ENCODE assay signal across 23 cellular contexts in the genomic region with DNA sequence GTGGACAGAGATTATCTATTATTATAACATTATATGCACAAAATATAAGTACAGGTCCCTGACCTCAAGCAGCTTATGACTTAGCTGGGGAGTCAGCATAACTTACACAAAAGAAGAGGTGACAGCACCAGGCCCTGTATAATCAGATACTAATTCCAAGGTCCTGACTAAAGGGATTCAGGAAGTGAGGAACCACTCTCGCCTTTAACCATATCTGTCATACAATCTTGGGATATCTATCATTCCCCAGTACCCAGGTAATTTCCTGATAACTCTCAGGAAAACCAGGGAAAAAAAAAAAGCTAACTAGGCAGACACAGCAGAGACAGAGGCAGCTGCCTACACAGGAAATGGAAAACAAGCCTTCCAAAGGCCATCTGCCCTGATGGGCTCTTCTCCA.
A peak's percentile ranks its signal among the peaks of the same experiment; 100 is the strongest.
DNase-seq lines count a peak whose midpoint lies in the region; ATAC-seq, FAIRE-seq and TF ChIP-seq lines count a peak whose summit lies in the region.
"Had no signal": no experiment of that assay in that cellular context is flagged by ENCODE, and none has a peak within 500 bp of the region (broad histone marks: within the 10 kb centered on the region; RNA-seq: fewer than 3 reads in every experiment).

No MANE protein-coding gene starts in this region.

- TF ChIP-seq RAD21 in HepG2 (CRISPR knock-in tag; IDR thresholded peaks at IDR 0.05), result no peak

- no peak overlapping the region for H2AFZ ChIP-seq in HepG2 (ENCODE audit: low read length)

- H3K4me3 Mint-ChIP-seq in HFFc6, result no peak overlapping the region
- H3K4me3 Mint-ChIP-seq: activated naive CD8-positive, alpha-beta T cell treated with anti-CD3 and anti-CD28 coated beads for 36 hours; activated T-helper 17 cell treated with anti-CD3 and anti-CD28 coated beads, Interleukin-2, amount 50 U/mL, for 72 hours; CD14-positive monocyte; effector memory CD8-positive, alpha-beta T cell; naive B cell; stimulated activated naive B cell treated with anti-CD40 and anti-IgM and Interleukin-4, amounts not matched to agents 10 μg/mL and 1 μg/mL and 100 μg/mL, for 72 hours had no signal

- H3K36me3 ChIP-seq in RWPE2 (ENCODE audit: low read depth) (no peaks in the 10 kb centered on the region), HepG2 (replicated peaks in 1 of 2; ENCODE audit: control insufficient read depth in 1 of 2, insufficient read depth in 2 of 2, low read length in 2 of 2) (no peaks in the 10 kb centered on the region)

- H3K4me1 ChIP-seq in RWPE2 (ENCODE audit: insufficient read depth, poor library complexity, severe bottlenecking) (peaks cover 7% of the 10 kb centered on the region), foreskin keratinocyte (peaks cover 21% of the 10 kb centered on the region), HepG2 (ENCODE audit: insufficient read depth, low read length) (no peaks in the 10 kb centered on the region)
- H3K4me1 ChIP-seq: body of pancreas had no signal

- H3K27me3 Mint-ChIP-seq in HFFc6 (ENCODE audit: insufficient read depth), result no peaks in the 10 kb centered on the region; the same call in 1 of the 2 replicates

- peak overlapping the region; percentile 77 for H3K27ac Mint-ChIP-seq in HFFc6
- H3K27ac Mint-ChIP-seq: activated naive CD8-positive, alpha-beta T cell treated with anti-CD3 and anti-CD28 coated beads for 36 hours; activated T-helper 17 cell treated with anti-CD3 and anti-CD28 coated beads, Interleukin-2, amount 50 U/mL, for 72 hours; CD14-positive monocyte; effector memory CD8-positive, alpha-beta T cell; naive B cell; stimulated activated naive B cell treated with anti-CD40 and anti-IgM and Interleukin-4, amounts not matched to agents 10 μg/mL and 1 μg/mL and 100 μg/mL, for 72 hours had no signal

- in situ Hi-C loops in HepG2 (cut with HindIII; ENCODE audit: extremely low pct_ligation_motif_present, low pct_unique_long_range_greater_than_20kb), result no loop called here

- BruUV-seq in HepG2 (replicated peaks; lab: Mats Ljungman, UMichigan), result no TSS peak

- no peaks in the 10 kb centered on the region for H3K27me3 ChIP-seq in RWPE2 (ENCODE audit: insufficient read depth, poor library complexity, severe bottlenecking)
- no peaks in the 10 kb centered on the region for H3K27me3 ChIP-seq in foreskin keratinocyte
- no peaks in the 10 kb centered on the region for H3K27me3 ChIP-seq in HepG2 (ENCODE audit: control insufficient read depth in 1 of 2, insufficient read depth in 2 of 2, low read length in 2 of 2)
- H3K27me3 ChIP-seq: body of pancreas had no signal

- H4K20me1 ChIP-seq in HepG2 (ENCODE audit: insufficient read depth, low read length), result no peaks in the 10 kb centered on the region

- H3K27ac ChIP-seq in RWPE2 (ENCODE audit: poor library complexity, severe bottlenecking) (peak overlapping the region; percentile 87), foreskin keratinocyte (no peak overlapping the region), HepG2 (ENCODE audit: extremely low read length, insufficient read depth, low read length) (no peak overlapping the region)
- H3K27ac ChIP-seq: body of pancreas, KMS-11 had no signal

- no peak for FAIRE-seq in HepG2 (lab: Jason Lieb, UNC)
- FAIRE-seq: colon, D721Med had no signal

- no peak for TF ChIP-seq EP300 in HepG2 (IDR thresholded peaks at IDR 0.05; ENCODE audit: low read depth in 2 of 2, low read length in 2 of 2)
- no peak for TF ChIP-seq EP300 in HepG2 (CRISPR knock-in tag; IDR thresholded peaks at IDR 0.05; ENCODE audit: borderline replicate concordance)

- H3K9me3 ChIP-seq in RWPE2 (ENCODE audit: severe bottlenecking), result no peaks in the 10 kb centered on the region
- peaks cover 20% of the 10 kb centered on the region for H3K9me3 ChIP-seq in HepG2 (ENCODE audit: low read length)
- H3K9me3 ChIP-seq: body of pancreas had no signal

- intact Hi-C loops in Right ventricle myocardium superior (cut with DNase I) (no loop called here), HepG2 (cut with micrococcal nuclease; ENCODE audit: unreplicated experiment) (no loop called here)

- no peaks in the 10 kb centered on the region for H3K79me2 ChIP-seq in HepG2 (ENCODE audit: insufficient read depth, low read length)

- 0% methylated on average over 1 of the region's 1 CpG for WGBS in HepG2 (ENCODE audit: low lambda C conversion rate)

- CTCF ChIA-PET in HepG2 (lab: Yijun Ruan, JAX; ENCODE audit: low intra/inter-chr PET ratio, low total read pairs), result no interaction called here

- POLR2A ChIA-PET in HepG2 (lab: Yijun Ruan, JAX), result no interaction called here

- ATAC-seq in RWPE2 (ENCODE audit: low read depth), result peak; percentile 91
- ATAC-seq in foreskin keratinocyte, result peak; percentile 71
- no peak for ATAC-seq in Right ventricle myocardium superior (ENCODE audit: poor library complexity)
- no peak for ATAC-seq in HepG2
- ATAC-seq in GM18858 (IDR thresholded peaks at IDR 0.05; ENCODE audit: unreplicated experiment), result no peak
- no peak for ATAC-seq in GM18873 (IDR thresholded peaks at IDR 0.05; ENCODE audit: low FRiP score, unreplicated experiment)
- ATAC-seq: activated T-helper 17 cell treated with anti-CD3 and anti-CD28 coated beads, Interleukin-2, amount 50 U/mL, for 72 hours; body of pancreas; effector memory CD8-positive, alpha-beta T cell; stimulated activated naive B cell treated with anti-CD40 and anti-IgM and Interleukin-4, amounts not matched to agents 10 μg/mL and 1 μg/mL and 100 μg/mL, for 72 hours had no signal

- no peak overlapping the region for H3K4me2 ChIP-seq in HepG2 (ENCODE audit: low read depth, low read length)
- H3K4me2 ChIP-seq: KMS-11, smooth muscle cell had no signal

- H3K9me3 Mint-ChIP-seq in HFFc6, result peaks cover 7% of the 10 kb centered on the region

- H3K4me3 ChIP-seq in RWPE2 (ENCODE audit: severe bottlenecking), result no peak overlapping the region
- H3K4me3 ChIP-seq in HepG2 (replicated peaks in 1 of 3; ENCODE audit: insufficient read depth in 1 of 3, low read depth in 2 of 3, low read length in 3 of 3), result no peak overlapping the region
- H3K4me3 ChIP-seq: body of pancreas, smooth muscle cell had no signal

- peaks cover 13% of the 10 kb centered on the region for H3K36me3 Mint-ChIP-seq in HFFc6 (ENCODE audit: low read depth)
- H3K36me3 Mint-ChIP-seq: activated naive CD8-positive, alpha-beta T cell treated with anti-CD3 and anti-CD28 coated beads for 36 hours; CD14-positive monocyte had no signal

- no peak for TF ChIP-seq POLR2A in HepG2 (IDR thresholded peaks at IDR 0.05; ENCODE audit: insufficient read depth in 1 of 2, low read depth in 2 of 2, low read length in 2 of 2)

- DNase-seq in DMS53 (lab: John Stamatoyannopoulos, UW), result peak; percentile 58
- DNase-seq in HFFc6, result peak; percentile 35
- no peak for DNase-seq in RWPE2 (ENCODE audit: low spot score)
- DNase-seq in foreskin keratinocyte, result peak; percentile 78 to 95
- DNase-seq in Right ventricle myocardium superior, result no peak
- no peak for DNase-seq in HepG2 (ENCODE audit: low spot score)
- DNase-seq: activated CD4-positive, alpha-beta T cell treated with anti-CD3 and anti-CD28 coated beads, Interleukin-2, amount 50 U/mL, for 1 hour; activated naive CD8-positive, alpha-beta T cell treated with anti-CD3 and anti-CD28 coated beads for 36 hours; body of pancreas; effector memory CD8-positive, alpha-beta T cell; naive B cell; NCI-H2029; NCI-H446; occipital lobe; stimulated activated naive B cell treated with anti-CD40 and anti-IgM and Interleukin-4, amounts not matched to agents 10 μg/mL and 1 μg/mL and 100 μg/mL, for 72 hours had no signal

- H3K9ac ChIP-seq in HepG2 (ENCODE audit: insufficient read depth, low read depth, low read length), result no peak overlapping the region
- H3K9ac ChIP-seq: KMS-11 had no signal

- no peak for TF ChIP-seq CTCF in HFFc6 (IDR thresholded peaks at IDR 0.05)
- no peak for TF ChIP-seq CTCF in RWPE2 (IDR thresholded peaks at IDR 0.05; ENCODE audit: poor library complexity, severe bottlenecking)
- TF ChIP-seq CTCF in foreskin keratinocyte (conservative IDR thresholded peaks at IDR 0.05), result no peak
- no peak for TF ChIP-seq CTCF in HepG2 (CRISPR knock-in tag; IDR thresholded peaks at IDR 0.05)

- peaks cover 41% of the 10 kb centered on the region for H3K4me1 Mint-ChIP-seq in HFFc6 (ENCODE audit: low read depth)
- H3K4me1 Mint-ChIP-seq: activated naive CD8-positive, alpha-beta T cell treated with anti-CD3 and anti-CD28 coated beads for 36 hours; activated T-helper 17 cell treated with anti-CD3 and anti-CD28 coated beads, Interleukin-2, amount 50 U/mL, for 72 hours; CD14-positive monocyte; naive B cell; stimulated activated naive B cell treated with anti-CD40 and anti-IgM and Interleukin-4, amounts not matched to agents 10 μg/mL and 1 μg/mL and 100 μg/mL, for 72 hours had no signal

TF ChIP-seq in HepG2, 621 proteins besides CTCF, POLR2A, EP300 and RAD21 (continues in another document):
- TF ChIP-seq ZFY (CRISPR knock-in tag; IDR thresholded peaks at IDR 0.05), result no peak
- no peak for TF ChIP-seq GTF2F1 (IDR thresholded peaks at IDR 0.05; ENCODE audit: low read length)
- TF ChIP-seq, protein P1, sequence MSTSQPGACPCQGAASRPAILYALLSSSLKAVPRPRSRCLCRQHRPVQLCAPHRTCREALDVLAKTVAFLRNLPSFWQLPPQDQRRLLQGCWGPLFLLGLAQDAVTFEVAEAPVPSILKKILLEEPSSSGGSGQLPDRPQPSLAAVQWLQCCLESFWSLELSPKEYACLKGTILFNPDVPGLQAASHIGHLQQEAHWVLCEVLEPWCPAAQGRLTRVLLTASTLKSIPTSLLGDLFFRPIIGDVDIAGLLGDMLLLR (CRISPR knock-in tag; IDR thresholded peaks at IDR 0.05), result no peak
- TF ChIP-seq ZNF556 (CRISPR knock-in tag; IDR thresholded peaks at IDR 0.05; ENCODE audit: borderline replicate concordance), result no peak
- TF ChIP-seq ZNF552 (CRISPR knock-in tag; IDR thresholded peaks at IDR 0.05; ENCODE audit: borderline replicate concordance), result no peak
- TF ChIP-seq, protein P2, sequence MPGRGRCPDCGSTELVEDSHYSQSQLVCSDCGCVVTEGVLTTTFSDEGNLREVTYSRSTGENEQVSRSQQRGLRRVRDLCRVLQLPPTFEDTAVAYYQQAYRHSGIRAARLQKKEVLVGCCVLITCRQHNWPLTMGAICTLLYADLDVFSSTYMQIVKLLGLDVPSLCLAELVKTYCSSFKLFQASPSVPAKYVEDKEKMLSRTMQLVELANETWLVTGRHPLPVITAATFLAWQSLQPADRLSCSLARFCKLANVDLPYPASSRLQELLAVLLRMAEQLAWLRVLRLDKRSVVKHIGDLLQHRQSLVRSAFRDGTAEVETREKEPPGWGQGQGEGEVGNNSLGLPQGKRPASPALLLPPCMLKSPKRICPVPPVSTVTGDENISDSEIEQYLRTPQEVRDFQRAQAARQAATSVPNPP (CRISPR knock-in tag; IDR thresholded peaks at IDR 0.05), result no peak
- TF ChIP-seq SP5 (CRISPR knock-in tag; IDR thresholded peaks at IDR 0.05; ENCODE audit: borderline replicate concordance, low read depth), result no peak

Comparison
In these comparisons a context has a peak if more than half of its experiments do, and no peak if none do; other contexts are left out.
1. DNase-seq: peak in DMS53 (single experiment), HFFc6 (single experiment) and foreskin keratinocyte (2 of 2); none in RWPE2 (single experiment), Right ventricle myocardium superior (single experiment) and HepG2 (single experiment).
2. ATAC-seq: peak in RWPE2 (single experiment) and foreskin keratinocyte (single experiment); none in Right ventricle myocardium superior (single experiment), HepG2 (single experiment), GM18858 (single experiment) and GM18873 (single experiment).